ENCODE assay signal across 21 cellular contexts in genomic region chr7:85483205-85483604, GRCh38.
A peak's percentile ranks its signal among the peaks of the same experiment; 100 is the strongest.
DNase-seq lines count a peak whose midpoint lies in the region; ATAC-seq and TF ChIP-seq lines count a peak whose summit lies in the region.
"Had no signal": no experiment of that assay in that cellular context is flagged by ENCODE, and none has a peak within 500 bp of the region (broad histone marks: within the 10 kb centered on the region; RNA-seq: fewer than 3 reads in every experiment).

No MANE protein-coding gene starts in this region.

- no peak for ATAC-seq in CD4-positive, alpha-beta T cell (ENCODE audit: poor library complexity)
- ATAC-seq in HG03135 (IDR thresholded peaks at IDR 0.05; ENCODE audit: unreplicated experiment): no peak
- ATAC-seq: activated T-helper 17 cell treated with anti-CD3 and anti-CD28 coated beads, Interleukin-2, amount 50 U/mL, for 72 hours; natural killer cell treated with Interleukin-12 subunit alpha and Interleukin-12 subunit beta and Interleukin-15 and Interleukin-18, amount 100 ng/mL, for 72 hours had no signal

- POLR2A ChIA-PET in BJ (lab: Charles Lee): no interaction called here
- POLR2A ChIA-PET in CD4-positive, alpha-beta T cell (lab: Charles Lee): no interaction called here

- H3K4me1 Mint-ChIP-seq in CD4-positive, alpha-beta T cell (ENCODE audit: low read depth): no peaks in the 10 kb centered on the region
- H3K4me1 Mint-ChIP-seq: activated T-helper 17 cell treated with anti-CD3 and anti-CD28 coated beads, Interleukin-2, amount 50 U/mL, for 72 hours; IgD-negative memory B cell had no signal

- DNase-seq in BJ (ENCODE audit: low read depth): peak; percentile 85
- peak; percentile 26 for DNase-seq in NB4 (ENCODE audit: low read depth)
- peak; percentile 67 for DNase-seq in choroid plexus epithelial cell (ENCODE audit: low read depth)
- DNase-seq in non-pigmented ciliary epithelial cell (ENCODE audit: low read depth): peak; percentile 38
- DNase-seq in kidney tubule cell (ENCODE audit: low spot score): no peak
- DNase-seq in CD4-positive, alpha-beta T cell: no peak
- no peak for DNase-seq in globus pallidus (ENCODE audit: low spot score)
- DNase-seq: activated CD4-positive, CD25-positive, alpha-beta regulatory T cell; C1 segment of cervical spinal cord; DMS53; head of caudate nucleus; NCI-H1092 treated with DMSO at 0.1 percent for 48 hours; NCI-H2107; NCI-H748 treated with DMSO at 0.1 percent for 48 hours; RPMI8226; T-helper 2 cell had no signal

- intact Hi-C loops in CD4-positive, alpha-beta T cell (cut with DNase I, micrococcal nuclease): no loop called here

- no peak for TF ChIP-seq POLR2A in NB4 (IDR thresholded peaks at IDR 0.05; ENCODE audit: extremely low read depth, insufficient read length)

- H3K27ac ChIP-seq in CD4-positive, alpha-beta T cell (ENCODE audit: low read depth, low read length): no peak overlapping the region
- H3K27ac ChIP-seq: right atrium auricular region had no signal

- H3K4me3 ChIP-seq in BJ (ENCODE audit: low read depth, low read length): no peak overlapping the region
- no peak overlapping the region for H3K4me3 ChIP-seq in NB4 (ENCODE audit: low read depth, low read length)
- H3K4me3 ChIP-seq in choroid plexus epithelial cell (ENCODE audit: low read depth, low read length): no peak overlapping the region
- H3K4me3 ChIP-seq: right atrium auricular region had no signal

- no peaks in the 10 kb centered on the region for H3K36me3 Mint-ChIP-seq in CD4-positive, alpha-beta T cell (ENCODE audit: low read depth)
- H3K36me3 Mint-ChIP-seq: IgD-negative memory B cell; natural killer cell treated with Interleukin-12 subunit alpha and Interleukin-12 subunit beta and Interleukin-15 and Interleukin-18, amount 100 ng/mL, for 72 hours had no signal

- H3K36me3 ChIP-seq in BJ (ENCODE audit: control insufficient read depth, insufficient read depth, low read length): no peaks in the 10 kb centered on the region
- H3K36me3 ChIP-seq: right atrium auricular region had no signal

- no peaks in the 10 kb centered on the region for H3K27me3 Mint-ChIP-seq in CD4-positive, alpha-beta T cell
- H3K27me3 Mint-ChIP-seq: activated T-helper 17 cell treated with anti-CD3 and anti-CD28 coated beads, Interleukin-2, amount 50 U/mL, for 72 hours; IgD-negative memory B cell; natural killer cell treated with Interleukin-12 subunit alpha and Interleukin-12 subunit beta and Interleukin-15 and Interleukin-18, amount 100 ng/mL, for 72 hours had no signal

- H3K9me3 ChIP-seq in CD4-positive, alpha-beta T cell (ENCODE audit: control insufficient read depth, low read length): no peaks in the 10 kb centered on the region
- H3K9me3 ChIP-seq: right atrium auricular region had no signal

- H3K4me3 Mint-ChIP-seq in CD4-positive, alpha-beta T cell: no peak overlapping the region
- H3K4me3 Mint-ChIP-seq: activated T-helper 17 cell treated with anti-CD3 and anti-CD28 coated beads, Interleukin-2, amount 50 U/mL, for 72 hours; IgD-negative memory B cell; natural killer cell treated with Interleukin-12 subunit alpha and Interleukin-12 subunit beta and Interleukin-15 and Interleukin-18, amount 100 ng/mL, for 72 hours had no signal

- TF ChIP-seq CTCF in BJ (IDR thresholded peaks at IDR 0.05; ENCODE audit: insufficient read depth, low read depth, low read length): no peak
- no peak for TF ChIP-seq CTCF in NB4 (IDR thresholded peaks at IDR 0.05; ENCODE audit: low read depth, low read length)
- TF ChIP-seq CTCF in choroid plexus epithelial cell (conservative IDR thresholded peaks at IDR 0.05; ENCODE audit: low read depth, low read length): no peak
- TF ChIP-seq CTCF in CD4-positive, alpha-beta T cell (IDR thresholded peaks at IDR 0.05): no peak

- CTCF ChIA-PET in BJ (lab: Yijun Ruan, JAX): no interaction called here
- CTCF ChIA-PET in CD4-positive, alpha-beta T cell (lab: Charles Lee): no interaction called here

- H3K27me3 ChIP-seq in BJ (ENCODE audit: control insufficient read depth, insufficient read depth, low read length): no peaks in the 10 kb centered on the region
- H3K27me3 ChIP-seq in CD4-positive, alpha-beta T cell (ENCODE audit: control insufficient read depth, insufficient read depth, low read length): no peaks in the 10 kb centered on the region
- H3K27me3 ChIP-seq: right atrium auricular region had no signal

- H3K9me3 Mint-ChIP-seq in CD4-positive, alpha-beta T cell: no peaks in the 10 kb centered on the region
- H3K9me3 Mint-ChIP-seq: activated T-helper 17 cell treated with anti-CD3 and anti-CD28 coated beads, Interleukin-2, amount 50 U/mL, for 72 hours; IgD-negative memory B cell had no signal

- no peak overlapping the region for H3K27ac Mint-ChIP-seq in CD4-positive, alpha-beta T cell
- H3K27ac Mint-ChIP-seq: activated T-helper 17 cell treated with anti-CD3 and anti-CD28 coated beads, Interleukin-2, amount 50 U/mL, for 72 hours; IgD-negative memory B cell; natural killer cell treated with Interleukin-12 subunit alpha and Interleukin-12 subunit beta and Interleukin-15 and Interleukin-18, amount 100 ng/mL, for 72 hours had no signal

Comparison
In these comparisons a context has a peak if more than half of its experiments do, and no peak if none do; other contexts are left out.
1. DNase-seq: peak in BJ (single experiment), NB4 (single experiment), choroid plexus epithelial cell (single experiment) and non-pigmented ciliary epithelial cell (single experiment); none in kidney tubule cell (single experiment), CD4-positive, alpha-beta T cell (0 of 10) and globus pallidus (single experiment).